22 cellular contexts compared by ENCODE assay signal in genomic region chr16:83389751-83390150, GRCh38.
A peak's percentile ranks its signal among the peaks of the same experiment; 100 is the strongest.
DNase-seq lines count a peak whose midpoint lies in the region; ATAC-seq, FAIRE-seq and TF ChIP-seq lines count a peak whose summit lies in the region.
"Had no signal": no experiment of that assay in that cellular context is flagged by ENCODE, and none has a peak within 500 bp of the region (broad histone marks: within the 10 kb centered on the region; RNA-seq: fewer than 3 reads in every experiment).

No MANE protein-coding gene starts in this region.

- H3K4me3 ChIP-seq in LNCaP clone FGC (ENCODE audit: low read depth, low read length) (no peak overlapping the region), astrocyte (ENCODE audit: insufficient read depth, low read depth, low read length) (no peak overlapping the region), mesenchymal stem cell (ENCODE audit: insufficient read depth in 1 of 2, low read depth in 1 of 2, low read length in 2 of 2) (no peak overlapping the region)

- H3K4me1 ChIP-seq in astrocyte (ENCODE audit: insufficient read depth, low read length) (no peaks in the 10 kb centered on the region), mesenchymal stem cell (ENCODE audit: control insufficient read depth, insufficient read depth, low read depth, low read length) (peaks cover 2% of the 10 kb centered on the region)
- H3K4me1 ChIP-seq: BE2C had no signal

- H2AFZ ChIP-seq in astrocyte (ENCODE audit: low read depth, low read length), result no peak overlapping the region
- no peak overlapping the region for H2AFZ ChIP-seq in mesenchymal stem cell (ENCODE audit: low read depth, low read length)

- FAIRE-seq in astrocyte (lab: Jason Lieb, UNC), result no peak
- FAIRE-seq: A204.1, GM12891, GM18507, H1 had no signal

- H3K79me1 ChIP-seq in mesenchymal stem cell (replicated peaks; ENCODE audit: low read length, poor library complexity, severe bottlenecking), result no peaks in the 10 kb centered on the region

- no peak overlapping the region for H2AK5ac ChIP-seq in mesenchymal stem cell (ENCODE audit: low read length, severe bottlenecking)

- no peak overlapping the region for H2BK120ac ChIP-seq in mesenchymal stem cell (ENCODE audit: low read depth, low read length)

- H3K79me2 ChIP-seq in astrocyte (ENCODE audit: insufficient read depth, low read length), result no peaks in the 10 kb centered on the region

- H3K9ac ChIP-seq in astrocyte (ENCODE audit: low read length), result no peak overlapping the region
- no peak overlapping the region for H3K9ac ChIP-seq in mesenchymal stem cell (ENCODE audit: low read length)

- DNase-seq in EH (ENCODE audit: low read depth), result peak; percentile 67
- peak; percentile 59 for DNase-seq in LNCaP clone FGC (ENCODE audit: low read depth)
- DNase-seq in astrocyte (ENCODE audit: low read depth), result peak; percentile 62
- DNase-seq in mesenchymal stem cell, result peak; percentile 54
- DNase-seq in germinal center (ENCODE audit: low spot score), result no peak
- no peak for DNase-seq in stimulated activated naive CD4-positive, alpha-beta T cell treated with Interleukin-2 at 50 U/mL for 16 hours (lab: John Stamatoyannopoulos, UW)
- DNase-seq: BE2C; CD4-positive, alpha-beta memory T cell; DMS153; KBM-7; NCI-H1417; NCI-H187; NCI-H2107; NCI-H510A treated with DMSO at 0.1 percent for 48 hours; NCI-H82; OCI-M1; SIG-M5 had no signal

- peak overlapping the region in 1 of 2 experiments; percentile 54 for H3K4ac ChIP-seq in mesenchymal stem cell (ENCODE audit: low read depth in 1 of 2, low read length in 2 of 2)

- H3K9me3 ChIP-seq in astrocyte (ENCODE audit: insufficient read depth, low read depth, low read length) (no peaks in the 10 kb centered on the region), mesenchymal stem cell (ENCODE audit: control insufficient read depth, low read length) (no peaks in the 10 kb centered on the region)
- H3K9me3 ChIP-seq: BE2C had no signal

- peaks cover 5% of the 10 kb centered on the region for H3K4me1 Mint-ChIP-seq in astrocyte (ENCODE audit: low read depth, unreplicated experiment)
- H3K4me1 Mint-ChIP-seq: CD4-positive, alpha-beta memory T cell had no signal

- no peak overlapping the region for H3K27ac Mint-ChIP-seq in astrocyte (ENCODE audit: unreplicated experiment)
- H3K27ac Mint-ChIP-seq: CD4-positive, alpha-beta memory T cell had no signal

- no peak overlapping the region for H4K91ac ChIP-seq in mesenchymal stem cell (ENCODE audit: low read length)

- no peaks in the 10 kb centered on the region for H4K20me1 ChIP-seq in astrocyte (ENCODE audit: insufficient read depth, low read length)

- peaks cover 6% of the 10 kb centered on the region for H3K9me3 Mint-ChIP-seq in astrocyte (ENCODE audit: unreplicated experiment)

- no peak overlapping the region for H2BK15ac ChIP-seq in mesenchymal stem cell (ENCODE audit: low read depth, poor library complexity, severe bottlenecking)

- no peak overlapping the region for H3K14ac ChIP-seq in mesenchymal stem cell (ENCODE audit: low read length in 2 of 2)

- H3K27me3 Mint-ChIP-seq in astrocyte (ENCODE audit: low read depth, unreplicated experiment), result peaks cover 4% of the 10 kb centered on the region
- H3K27me3 Mint-ChIP-seq: CD4-positive, alpha-beta memory T cell had no signal

- no peaks in the 10 kb centered on the region for H3K36me3 Mint-ChIP-seq in astrocyte (ENCODE audit: low read depth, unreplicated experiment)
- H3K36me3 Mint-ChIP-seq: CD4-positive, alpha-beta memory T cell had no signal

- H3K27ac ChIP-seq in astrocyte (ENCODE audit: low read depth, low read length) (no peak overlapping the region), mesenchymal stem cell (ENCODE audit: low read length, poor library complexity, severe bottlenecking) (no peak overlapping the region)

- H3K36me3 ChIP-seq in astrocyte (ENCODE audit: insufficient read depth, low read length) (no peaks in the 10 kb centered on the region), mesenchymal stem cell (ENCODE audit: control insufficient read depth in 1 of 2, insufficient read depth in 2 of 2, low read depth in 1 of 2, low read length in 2 of 2) (no peaks in the 10 kb centered on the region)
- H3K36me3 ChIP-seq: BE2C had no signal

- no peak overlapping the region for H4K8ac ChIP-seq in mesenchymal stem cell (ENCODE audit: low read length)

- TF ChIP-seq CTCF in LNCaP clone FGC (IDR thresholded peaks at IDR 0.05; ENCODE audit: control insufficient read depth, extremely low read depth, insufficient read depth) (no peak), astrocyte (IDR thresholded peaks at IDR 0.05; ENCODE audit: insufficient read depth, low read depth, low read length) (no peak)

- H3K4me3 Mint-ChIP-seq in astrocyte (ENCODE audit: unreplicated experiment), result no peak overlapping the region
- H3K4me3 Mint-ChIP-seq: CD4-positive, alpha-beta memory T cell had no signal

- 13% methylated on average over 3 of the region's 3 CpGs for WGBS in mesenchymal stem cell

- H2BK12ac ChIP-seq in mesenchymal stem cell (ENCODE audit: low read length in 2 of 2), result no peak overlapping the region

- no peak overlapping the region for H3K18ac ChIP-seq in mesenchymal stem cell (ENCODE audit: low read depth in 1 of 2, low read length in 2 of 2)

- no peak overlapping the region for H3K4me2 ChIP-seq in astrocyte (ENCODE audit: low read length)
- no peak overlapping the region for H3K4me2 ChIP-seq in mesenchymal stem cell (ENCODE audit: low read length, poor library complexity, severe bottlenecking)

- H3K27me3 ChIP-seq in astrocyte (ENCODE audit: insufficient read depth, low read length), result no peaks in the 10 kb centered on the region
- no peaks in the 10 kb centered on the region for H3K27me3 ChIP-seq in mesenchymal stem cell (ENCODE audit: control insufficient read depth in 1 of 2, insufficient read depth in 1 of 2, low read length in 2 of 2)
- H3K27me3 ChIP-seq: BE2C had no signal

- ATAC-seq in GM21825 (IDR thresholded peaks at IDR 0.05; ENCODE audit: unreplicated experiment), result no peak

- no peak overlapping the region for H2BK5ac ChIP-seq in mesenchymal stem cell (ENCODE audit: low read depth, low read length, poor library complexity, severe bottlenecking)

- no peak overlapping the region for H3K23ac ChIP-seq in mesenchymal stem cell (ENCODE audit: low read length in 2 of 2)

Comparison
In these comparisons a context has a peak if more than half of its experiments do, and no peak if none do; other contexts are left out.
1. DNase-seq: peak in EH (single experiment), LNCaP clone FGC (single experiment), astrocyte (single experiment) and mesenchymal stem cell (single experiment); none in germinal center (single experiment) and stimulated activated naive CD4-positive, alpha-beta T cell treated with Interleukin-2 at 50 U/mL for 16 hours (single experiment).